In the genomic region with DNA sequence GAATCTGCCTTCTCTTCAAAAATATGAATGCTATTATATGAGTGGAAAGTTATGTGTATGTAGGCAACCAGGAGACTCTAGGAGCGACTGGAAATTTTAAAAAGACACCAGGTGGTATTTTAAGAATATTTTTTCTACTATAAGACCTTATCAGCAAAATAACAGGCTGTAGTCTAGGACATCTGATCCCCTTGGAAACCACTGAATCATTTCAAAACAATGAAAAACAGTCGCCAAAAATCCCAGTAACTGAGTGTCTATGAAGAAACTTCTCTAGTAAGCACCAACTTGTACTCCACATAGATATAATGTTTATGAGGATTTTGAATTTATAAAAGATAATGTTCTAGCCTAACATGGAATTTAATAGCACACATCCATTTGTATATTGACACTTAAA, we compare ENCODE assay signal across 15 cellular contexts.
DNase-seq lines count a peak whose midpoint lies in the region; TF ChIP-seq lines count a peak whose summit lies in the region.
"Had no signal": no experiment of that assay in that cellular context is flagged by ENCODE, and none has a peak within 500 bp of the region (broad histone marks: within the 10 kb centered on the region; RNA-seq: fewer than 3 reads in every experiment).

No MANE protein-coding gene starts in this region.

- WGBS in GM23248 (ENCODE audit: low coverage in 1 of 2, low lambda C conversion rate in 2 of 2, missing lambda C conversion rate in 2 of 2), 2 experiments = 2 to 6% methylated on average over 2 of the region's 2 CpGs
- 68 to 80% (median 70%) methylated on average over 2 of the region's 2 CpGs for WGBS in stomach, 5 donors

- no peaks in the 10 kb centered on the region for H3K36me3 ChIP-seq in GM23248 (ENCODE audit: low read depth)
- H3K36me3 ChIP-seq in tibial artery = no peaks in the 10 kb centered on the region
- no peaks in the 10 kb centered on the region for H3K36me3 ChIP-seq in stomach

- no peak for TF ChIP-seq CTCF in foreskin fibroblast (IDR thresholded peaks at IDR 0.05; ENCODE audit: low read depth, low read length)
- TF ChIP-seq CTCF in tibial artery (IDR thresholded peaks at IDR 0.05) = no peak
- TF ChIP-seq CTCF in stomach (IDR thresholded peaks at IDR 0.05) = no peak

- no peak for TF ChIP-seq POLR2A in stomach (IDR thresholded peaks at IDR 0.05)

- H3K4me3 ChIP-seq in GM23248 (no peak overlapping the region), foreskin fibroblast (ENCODE audit: low read depth in 1 of 2, low read length in 2 of 2) (no peak overlapping the region), tibial artery (no peak overlapping the region), stomach (no peak overlapping the region)

- H3K9me2 ChIP-seq in GM23248 (ENCODE audit: insufficient read depth) = no peaks in the 10 kb centered on the region

- H3K9me3 ChIP-seq in GM23248 (ENCODE audit: low read depth) (no peaks in the 10 kb centered on the region), tibial artery (no peaks in the 10 kb centered on the region), stomach (no peaks in the 10 kb centered on the region)
- H3K9me3 ChIP-seq: Caco-2 had no signal

- peaks cover 43% of the 10 kb centered on the region for H3K4me1 ChIP-seq in GM23248 (ENCODE audit: insufficient read depth)
- peaks cover 0 to 47% (median 10%) of the 10 kb centered on the region in 4 donors for H3K4me1 ChIP-seq in tibial artery
- no peaks in the 10 kb centered on the region for H3K4me1 ChIP-seq in stomach
- H3K4me1 ChIP-seq: Caco-2 had no signal

- no peak overlapping the region for H2AFZ ChIP-seq in GM23248

- H3F3A ChIP-seq in GM23248 (ENCODE audit: insufficient read depth) = peaks cover 30% of the 10 kb centered on the region

- peak overlapping the region; percentile 1 for H3K4me2 ChIP-seq in GM23248 (ENCODE audit: unreplicated experiment)

- H3K79me2 ChIP-seq in GM23248 (ENCODE audit: insufficient read depth) = no peaks in the 10 kb centered on the region

- in situ Hi-C loops in GM23248 (cut with MboI) = no loop called here

- no peaks in the 10 kb centered on the region for H4K20me1 ChIP-seq in GM23248 (ENCODE audit: insufficient read depth)

- no peaks in the 10 kb centered on the region for H3K27me3 ChIP-seq in GM23248 (replicated peaks; ENCODE audit: insufficient read depth)
- no peaks in the 10 kb centered on the region for H3K27me3 ChIP-seq in tibial artery
- no peaks in the 10 kb centered on the region for H3K27me3 ChIP-seq in stomach

- no peak for TF ChIP-seq EP300 in stomach (IDR thresholded peaks at IDR 0.05)

- H3K9ac ChIP-seq in GM23248 = peak overlapping the region; percentile 20; the same call in 1 of the 2 replicates

- intact Hi-C loops in tibial artery (cut with DNase I; ENCODE audit: low total_unique reads) = no loop called here
- intact Hi-C loops in stomach (cut with DNase I; ENCODE audit: low total_unique reads) = no loop called here

- H3K27ac ChIP-seq in GM23248 (peak overlapping the region; percentile 16), tibial artery (no peak overlapping the region), stomach (no peak overlapping the region)

- peak; percentile 76 for DNase-seq in GM23248
- DNase-seq in amniotic epithelial cell (ENCODE audit: low read depth) = peak; percentile 85
- DNase-seq in foreskin fibroblast = peak; percentile 54 to 82
- peak; percentile 12 for DNase-seq in smooth muscle cell of the brain vasculature (ENCODE audit: low read depth, low spot score)
- no peak for DNase-seq in tibial artery
- no peak for DNase-seq in activated naive CD4-positive, alpha-beta T cell treated with anti-CD3 and anti-CD28 coated beads, Interleukin-2, amount 50 U/mL, for 16 hours
- no peak for DNase-seq in stomach
- DNase-seq: activated CD4-positive, alpha-beta T cell treated with anti-CD3 and anti-CD28 coated beads for 4 hours; activated T-cell treated with anti-CD3 and anti-CD28 coated beads, Interleukin-2, amount 50 U/mL, for 24 hours; Caco-2; glutamatergic neuron; H7; kidney; naive B cell; NCI-H526 treated with DMSO at 0.1 percent for 48 hours had no signal

Comparison
In these comparisons a context has a peak if more than half of its experiments do, and no peak if none do; other contexts are left out.
1. DNase-seq: peak in GM23248 (single experiment), amniotic epithelial cell (single experiment), foreskin fibroblast (2 of 2) and smooth muscle cell of the brain vasculature (single experiment); none in tibial artery (0 of 2), activated naive CD4-positive, alpha-beta T cell treated with anti-CD3 and anti-CD28 coated beads, Interleukin-2, amount 50 U/mL, for 16 hours (single experiment) and stomach (single experiment).